ENCODE assay signal across 24 cellular contexts in genomic region chr22:42400811-42401547, GRCh38. TPM values are rescaled to one million over a fixed set of nuclear protein-coding genes. Genes with fewer than 3 reads are reported as not detected.
A peak's percentile ranks its signal among the peaks of the same experiment; 100 is the strongest.
DNase-seq lines count a peak whose midpoint lies in the region; ATAC-seq and TF ChIP-seq lines count a peak whose summit lies in the region.
"Had no signal": no experiment of that assay in that cellular context is flagged by ENCODE, and none has a peak within 500 bp of the region (broad histone marks: within the 10 kb centered on the region; RNA-seq: fewer than 3 reads in every experiment).

No MANE protein-coding gene starts in this region.

- no peak overlapping the region for H2BK5ac ChIP-seq in H9 (ENCODE audit: insufficient read length, low read length)

- H3K9me3 ChIP-seq in H9 (ENCODE audit: control insufficient read depth, low read depth, low read length) (no peaks in the 10 kb centered on the region), RWPE2 (ENCODE audit: severe bottlenecking) (no peaks in the 10 kb centered on the region), MM.1S (replicated peaks; ENCODE audit: insufficient read depth, low read length) (no peaks in the 10 kb centered on the region)
- H3K9me3 ChIP-seq: SK-N-SH had no signal

- no peak overlapping the region for H3K4ac ChIP-seq in H9 (ENCODE audit: low read depth, low read length)

- H3K4me2 ChIP-seq in H9 (ENCODE audit: insufficient read depth, insufficient read length, low read length) (no peak overlapping the region), MM.1S (ENCODE audit: low read depth, low read length) (no peak overlapping the region)
- H3K4me2 ChIP-seq: GM23338, PC-9, SK-N-SH had no signal

- H4K5ac ChIP-seq in H9 (ENCODE audit: insufficient read length, low read depth, low read length): no peak overlapping the region

- H2BK15ac ChIP-seq in H9 (ENCODE audit: low read depth, low read length): no peak overlapping the region

- H3K14ac ChIP-seq in H9 (ENCODE audit: insufficient read depth, low read length): peak overlapping the region; percentile 28; the same call in 1 of the 2 replicates

- no peak overlapping the region for H2BK20ac ChIP-seq in H9 (ENCODE audit: low read depth, low read length, poor library complexity, severe bottlenecking)

- H3K27ac Mint-ChIP-seq in H9: peak overlapping the region in 1 of 3 experiments; percentile 72; a peak in 1 of 7 replicates
- peak overlapping the region; percentile 78 for H3K27ac Mint-ChIP-seq in memory B cell
- peak overlapping the region; percentile 9 for H3K27ac Mint-ChIP-seq in stimulated activated naive B cell treated with anti-CD40 and anti-IgM and Interleukin-4, amounts not matched to agents 10 μg/mL and 1 μg/mL and 100 μg/mL, for 72 hours
- H3K27ac Mint-ChIP-seq: GM23338 had no signal

- H3K18ac ChIP-seq in H9 (ENCODE audit: insufficient read length, low read depth, low read length): no peak overlapping the region

- H3K27ac ChIP-seq in H9 (ENCODE audit: insufficient read length, low read depth, low read length) (no peak overlapping the region), RWPE2 (ENCODE audit: poor library complexity, severe bottlenecking) (no peak overlapping the region), MM.1S (ENCODE audit: low read length) (no peak overlapping the region)
- H3K27ac ChIP-seq: KMS-11, PC-9 had no signal

- H3K36me3 ChIP-seq in RWPE2 (ENCODE audit: low read depth) (no peaks in the 10 kb centered on the region), MM.1S (replicated peaks; ENCODE audit: insufficient read depth, low read length) (no peaks in the 10 kb centered on the region)

- no CpG with 5 or more reads among the region's 19 CpGs for WGBS in H9 (ENCODE audit: extremely low coverage, insufficient read length, low lambda C conversion rate)

- H3K79me2 ChIP-seq in H9 (ENCODE audit: insufficient read depth, low read length) (no peaks in the 10 kb centered on the region), MM.1S (ENCODE audit: low read length) (no peaks in the 10 kb centered on the region)

- H3K79me1 ChIP-seq in H9 (ENCODE audit: insufficient read depth, low read depth, low read length, poor library complexity, severe bottlenecking): no peaks in the 10 kb centered on the region

- H3K4me1 Mint-ChIP-seq in H9 (peaks cover 25 to 38% of the 10 kb centered on the region in 2 experiments), memory B cell (peaks cover 36% of the 10 kb centered on the region)
- H3K4me1 Mint-ChIP-seq in stimulated activated naive B cell treated with anti-CD40 and anti-IgM and Interleukin-4, amounts not matched to agents 10 μg/mL and 1 μg/mL and 100 μg/mL, for 72 hours: peaks cover 39 to 59% of the 10 kb centered on the region in 2 donors

- H3F3A ChIP-seq in MM.1S (ENCODE audit: insufficient read depth, low read length): 0 out of 2 replicates have a peak, but pooled peaks cover 7% of the 10 kb centered on the region

- no peak overlapping the region for H2BK120ac ChIP-seq in H9 (ENCODE audit: low read depth, low read length, poor library complexity, severe bottlenecking)

- no peak overlapping the region for H2AK5ac ChIP-seq in H9 (ENCODE audit: insufficient read length, low read length)

- H3K9ac ChIP-seq in H9 (ENCODE audit: extremely low read depth, insufficient read length, low read length): no peak overlapping the region
- H3K9ac ChIP-seq in MM.1S (ENCODE audit: low read length): no peak overlapping the region
- H3K9ac ChIP-seq: KMS-11, SK-N-SH had no signal

- no peak overlapping the region for H3T11ph ChIP-seq in H9 (ENCODE audit: low read length)

- no peak overlapping the region for H2BK12ac ChIP-seq in H9 (ENCODE audit: insufficient read length, low read depth, low read length)

- no peak overlapping the region for H3K23ac ChIP-seq in H9 (ENCODE audit: insufficient read length, low read depth, low read length)

- no peak overlapping the region for H4K91ac ChIP-seq in H9 (ENCODE audit: insufficient read length, low read depth, low read length)

- no peak overlapping the region for H3K4me3 Mint-ChIP-seq in H9
- no peak overlapping the region for H3K4me3 Mint-ChIP-seq in memory B cell
- H3K4me3 Mint-ChIP-seq in stimulated activated naive B cell treated with anti-CD40 and anti-IgM and Interleukin-4, amounts not matched to agents 10 μg/mL and 1 μg/mL and 100 μg/mL, for 72 hours: no peak overlapping the region
- H3K4me3 Mint-ChIP-seq: GM23338 had no signal

- ATAC-seq in RWPE2 (ENCODE audit: low read depth) (no peak), memory B cell (ENCODE audit: low read depth) (no peak), GM18505 (IDR thresholded peaks at IDR 0.05; ENCODE audit: unreplicated experiment) (no peak)
- ATAC-seq in stimulated activated naive B cell treated with anti-CD40 and anti-IgM and Interleukin-4, amounts not matched to agents 10 μg/mL and 1 μg/mL and 100 μg/mL, for 72 hours (replicated peaks): no peak

- H4K20me1 ChIP-seq in H9 (ENCODE audit: control insufficient read depth, insufficient read depth, insufficient read length) (no peaks in the 10 kb centered on the region), MM.1S (ENCODE audit: insufficient read depth, low read length) (no peaks in the 10 kb centered on the region)

- H3K4me1 ChIP-seq in H9 (ENCODE audit: insufficient read depth, low read length): no peaks in the 10 kb centered on the region
- H3K4me1 ChIP-seq in RWPE2 (ENCODE audit: insufficient read depth, poor library complexity, severe bottlenecking): no peaks in the 10 kb centered on the region
- peaks cover 7% of the 10 kb centered on the region; the same call in 1 of the 2 replicates for H3K4me1 ChIP-seq in MM.1S (ENCODE audit: low read length)

- no peak for TF ChIP-seq POLR2A in GM18505 (IDR thresholded peaks at IDR 0.05; ENCODE audit: borderline replicate concordance, extremely low read depth, insufficient read depth, insufficient read length)

- no peaks in the 10 kb centered on the region for H3K9me2 ChIP-seq in MM.1S (replicated peaks; ENCODE audit: insufficient read depth, low read length)
- H3K9me2 ChIP-seq: SK-N-SH had no signal

- H3K27me3 ChIP-seq in H9 (ENCODE audit: insufficient read depth, low read length) (no peaks in the 10 kb centered on the region), RWPE2 (ENCODE audit: insufficient read depth, poor library complexity, severe bottlenecking) (no peaks in the 10 kb centered on the region), MM.1S (replicated peaks; ENCODE audit: insufficient read depth, low read length) (peaks cover 70% of the 10 kb centered on the region)

- no peaks in the 10 kb centered on the region for H3K23me2 ChIP-seq in H9 (ENCODE audit: insufficient read length, low read depth, low read length, poor library complexity, severe bottlenecking)

- DNase-seq in H9 (no peak), RWPE2 (ENCODE audit: low spot score) (peak; percentile 44), memory B cell (ENCODE audit: low spot score in 2 of 2) (no peak), MM.1S (no peak), GM10266 (ENCODE audit: extremely low spot score) (no peak)
- no peak for DNase-seq in stimulated activated naive B cell treated with anti-CD40 and anti-IgM and Interleukin-4, amounts not matched to agents 10 μg/mL and 1 μg/mL and 100 μg/mL, for 72 hours
- DNase-seq: CD4-positive, CD25-positive, alpha-beta regulatory T cell; HCEC 1CT; IMR-90; NCI-H1048; NCI-H1417; NCI-H1694; NCI-H2029 treated with DMSO at 0.1 percent for 48 hours; NCI-H2227 treated with DMSO at 0.1 percent for 48 hours; NCI-H526 treated with DMSO at 0.1 percent for 48 hours; PC-9; SIG-M5; SK-N-SH; SW 1271 had no signal

- no peak overlapping the region for H3K56ac ChIP-seq in H9 (ENCODE audit: insufficient read length, low read depth, low read length)

- peaks cover 28% of the 10 kb centered on the region for H3K27me3 Mint-ChIP-seq in H9 (ENCODE audit: low read depth)
- no peaks in the 10 kb centered on the region for H3K27me3 Mint-ChIP-seq in memory B cell
- no peaks in the 10 kb centered on the region for H3K27me3 Mint-ChIP-seq in stimulated activated naive B cell treated with anti-CD40 and anti-IgM and Interleukin-4, amounts not matched to agents 10 μg/mL and 1 μg/mL and 100 μg/mL, for 72 hours
- H3K27me3 Mint-ChIP-seq: CD4-positive, CD25-positive, alpha-beta regulatory T cell had no signal

- H3K9me3 Mint-ChIP-seq in H9: no peaks in the 10 kb centered on the region; a peak in 1 of 5 replicates
- H3K9me3 Mint-ChIP-seq in memory B cell: no peaks in the 10 kb centered on the region
- H3K9me3 Mint-ChIP-seq in stimulated activated naive B cell treated with anti-CD40 and anti-IgM and Interleukin-4, amounts not matched to agents 10 μg/mL and 1 μg/mL and 100 μg/mL, for 72 hours: no peaks in the 10 kb centered on the region
- H3K9me3 Mint-ChIP-seq: CD4-positive, CD25-positive, alpha-beta regulatory T cell; GM23338 had no signal

- no peak overlapping the region for H3K4me3 ChIP-seq in RWPE2 (ENCODE audit: severe bottlenecking)
- no peak overlapping the region for H3K4me3 ChIP-seq in MM.1S (ENCODE audit: low read length)
- H3K4me3 ChIP-seq: GM23338, PC-9 had no signal

- no peak for TF ChIP-seq CTCF in H9 (conservative IDR thresholded peaks at IDR 0.05)
- TF ChIP-seq CTCF in RWPE2 (IDR thresholded peaks at IDR 0.05; ENCODE audit: poor library complexity, severe bottlenecking): no peak
- TF ChIP-seq CTCF in MM.1S (IDR thresholded peaks at IDR 0.05; ENCODE audit: low read length): no peak
- TF ChIP-seq CTCF in GM10266 (IDR thresholded peaks at IDR 0.05; ENCODE audit: control insufficient read depth, insufficient read depth, low read depth, missing control alignments): no peak

- H3K36me3 Mint-ChIP-seq in H9 (ENCODE audit: insufficient read depth in 1 of 3, low read depth in 3 of 3): no peaks in the 10 kb centered on the region
- peaks cover 15% of the 10 kb centered on the region for H3K36me3 Mint-ChIP-seq in memory B cell
- peaks cover 4 to 9% of the 10 kb centered on the region in 2 donors for H3K36me3 Mint-ChIP-seq in stimulated activated naive B cell treated with anti-CD40 and anti-IgM and Interleukin-4, amounts not matched to agents 10 μg/mL and 1 μg/mL and 100 μg/mL, for 72 hours
- H3K36me3 Mint-ChIP-seq: CD4-positive, CD25-positive, alpha-beta regulatory T cell had no signal

- no peak overlapping the region for H4K8ac ChIP-seq in H9 (replicated peaks; ENCODE audit: insufficient read length, low read depth, low read length)

- H2AFZ ChIP-seq in H9 (ENCODE audit: low read length) (no peak overlapping the region), MM.1S (ENCODE audit: low read length) (no peak overlapping the region)
- H2AFZ ChIP-seq: GM23338, PC-9 had no signal

RNA-seq across cellular contexts. Expression of gene NFAM1, which starts 31.2 kb away (rescaled TPM):
- 0.55 and 0.68 TPM in 2 replicates for total RNA-seq in H9 (2021)
- total RNA-seq: IMR-90, NCI-H460, PC-9, RPMI7951 had no signal
